ENCODE assay signal across 24 cellular contexts in genomic region chr15:51718199-51718598, GRCh38. TPM values are rescaled to one million over a fixed set of nuclear protein-coding genes. Genes with fewer than 3 reads are reported as not detected.
DNase-seq lines count a peak whose midpoint lies in the region; ATAC-seq and TF ChIP-seq lines count a peak whose summit lies in the region.
"Had no signal": no experiment of that assay in that cellular context is flagged by ENCODE, and none has a peak within 500 bp of the region (broad histone marks: within the 10 kb centered on the region; RNA-seq: fewer than 3 reads in every experiment).

No MANE protein-coding gene starts in this region.

- no peak overlapping the region for H3K4me3 ChIP-seq in CD8-positive, alpha-beta memory T cell (ENCODE audit: low read length)
- no peak overlapping the region for H3K4me3 ChIP-seq in Panc1 (ENCODE audit: low read depth in 2 of 2, low read length in 2 of 2)
- H3K4me3 ChIP-seq in mesenchymal stem cell (ENCODE audit: insufficient read depth in 1 of 2, low read depth in 1 of 2, low read length in 2 of 2) = no peak overlapping the region
- H3K4me3 ChIP-seq: GM12878, GM23338, upper lobe of left lung had no signal

- no peak for TF ChIP-seq CTCF in Panc1 (IDR thresholded peaks at IDR 0.05)

- H3K36me3 Mint-ChIP-seq in CD8-positive, alpha-beta memory T cell = peaks cover 0 to 23% (median 15%) of the 10 kb centered on the region in 3 donors

- peaks cover 7 to 21% (median 8%) of the 10 kb centered on the region in 3 donors for H3K4me1 Mint-ChIP-seq in CD8-positive, alpha-beta memory T cell

- no peak overlapping the region for H3K4ac ChIP-seq in mesenchymal stem cell (ENCODE audit: low read depth in 1 of 2, low read length in 2 of 2)

- no peak overlapping the region for H3K14ac ChIP-seq in mesenchymal stem cell (ENCODE audit: low read length in 2 of 2)

- BruUV-seq in Panc1 (replicated peaks; lab: Mats Ljungman, UMichigan) = no TSS peak

- no peaks in the 10 kb centered on the region for H3K9me3 ChIP-seq in CD8-positive, alpha-beta memory T cell (ENCODE audit: low read length)
- no peaks in the 10 kb centered on the region for H3K9me3 ChIP-seq in Panc1 (ENCODE audit: control insufficient read depth, insufficient read depth, low read depth, low read length)
- no peaks in the 10 kb centered on the region for H3K9me3 ChIP-seq in mesenchymal stem cell (ENCODE audit: control insufficient read depth, low read length)
- H3K9me3 ChIP-seq: neutrophil, upper lobe of left lung had no signal

- CTCF ChIA-PET in CD8-positive, alpha-beta memory T cell (lab: Charles Lee) = interaction anchor here (1.4 kb wide), 1 partner anchor 58 kb away, joined by 3 read pairs; no protein-coding TSS in a partner anchor
- CTCF ChIA-PET in Panc1 (lab: Charles Lee) = interaction anchor here (0.6 kb wide), 1 partner anchor 9 kb away, joined by 3 read pairs; no protein-coding TSS in a partner anchor

- H2BK5ac ChIP-seq in mesenchymal stem cell (ENCODE audit: low read depth, low read length, poor library complexity, severe bottlenecking) = no peak overlapping the region

- H3K27me3 ChIP-seq in CD8-positive, alpha-beta memory T cell (ENCODE audit: insufficient read depth, low read length, poor library complexity, severe bottlenecking) = no peaks in the 10 kb centered on the region
- H3K27me3 ChIP-seq in Panc1 (ENCODE audit: control insufficient read depth, insufficient read depth, low read length) (no peaks in the 10 kb centered on the region), mesenchymal stem cell (ENCODE audit: control insufficient read depth in 1 of 2, insufficient read depth in 1 of 2, low read length in 2 of 2) (peaks cover 0 to 20% of the 10 kb centered on the region in 2 experiments)
- H3K27me3 ChIP-seq: neutrophil, upper lobe of left lung had no signal

- no peak overlapping the region for H2BK15ac ChIP-seq in mesenchymal stem cell (ENCODE audit: low read depth, poor library complexity, severe bottlenecking)

- POLR2A ChIA-PET in CD8-positive, alpha-beta memory T cell (lab: Charles Lee) = no interaction called here
- POLR2A ChIA-PET in Panc1 (lab: Charles Lee) = no interaction called here

- H2BK12ac ChIP-seq in mesenchymal stem cell (ENCODE audit: low read length in 2 of 2) = no peak overlapping the region

- H2BK120ac ChIP-seq in mesenchymal stem cell (ENCODE audit: low read depth, low read length) = no peak overlapping the region

- ATAC-seq in Panc1 = 0 out of 2 replicates have a peak, but pooled peaks have one; percentile 51
- no peak for ATAC-seq in Right ventricle myocardium superior (ENCODE audit: poor library complexity)
- ATAC-seq: GM12878, GM23338 had no signal

- H3K23ac ChIP-seq in mesenchymal stem cell (ENCODE audit: low read length in 2 of 2) = no peak overlapping the region

- H3K27ac Mint-ChIP-seq in CD8-positive, alpha-beta memory T cell = peak overlapping the region in 5 of 8 donors; percentile 24 to 91 (median 84)
- H3K27ac Mint-ChIP-seq: activated B cell treated with CpG ODN at 0.5 μM for 24 hours; activated naive CD4-positive, alpha-beta T cell treated with anti-CD3 and anti-CD28 coated beads for 36 hours; GM23338 had no signal

- no peaks in the 10 kb centered on the region for H3K4me1 ChIP-seq in CD8-positive, alpha-beta memory T cell (ENCODE audit: insufficient read depth, low read length)
- H3K4me1 ChIP-seq in Panc1 (ENCODE audit: control insufficient read depth, insufficient read depth, low read length) = no peaks in the 10 kb centered on the region
- H3K4me1 ChIP-seq in mesenchymal stem cell (ENCODE audit: control insufficient read depth, insufficient read depth, low read depth, low read length) = no peaks in the 10 kb centered on the region
- H3K4me1 ChIP-seq: upper lobe of left lung had no signal

- no peak overlapping the region for H3K4me3 Mint-ChIP-seq in CD8-positive, alpha-beta memory T cell
- H3K4me3 Mint-ChIP-seq: activated B cell treated with CpG ODN at 0.5 μM for 24 hours; activated naive CD4-positive, alpha-beta T cell treated with anti-CD3 and anti-CD28 coated beads for 36 hours; GM23338 had no signal

- no peak overlapping the region for H2AFZ ChIP-seq in mesenchymal stem cell (ENCODE audit: low read depth, low read length)
- H2AFZ ChIP-seq: GM23338 had no signal

- no peak overlapping the region for H2AK5ac ChIP-seq in mesenchymal stem cell (ENCODE audit: low read length, severe bottlenecking)

- H3K36me3 ChIP-seq in CD8-positive, alpha-beta memory T cell (ENCODE audit: insufficient read depth, low read length) = no peaks in the 10 kb centered on the region
- H3K36me3 ChIP-seq in Panc1 (ENCODE audit: control insufficient read depth, insufficient read depth, low read length) (no peaks in the 10 kb centered on the region; the same call in 1 of the 2 replicates), mesenchymal stem cell (ENCODE audit: control insufficient read depth in 1 of 2, insufficient read depth in 2 of 2, low read depth in 1 of 2, low read length in 2 of 2) (peaks cover 0 to 4% of the 10 kb centered on the region in 2 experiments)

- intact Hi-C loops in Panc1 (cut with micrococcal nuclease; ENCODE audit: unreplicated experiment) = no loop called here
- intact Hi-C loops in Right ventricle myocardium superior (cut with DNase I) = no loop called here

- H3K79me1 ChIP-seq in mesenchymal stem cell (replicated peaks; ENCODE audit: low read length, poor library complexity, severe bottlenecking) = no peaks in the 10 kb centered on the region

- 45% methylated on average over 4 of the region's 4 CpGs for WGBS in mesenchymal stem cell

- H4K91ac ChIP-seq in mesenchymal stem cell (ENCODE audit: low read length) = no peak overlapping the region

- no peak overlapping the region for H4K8ac ChIP-seq in mesenchymal stem cell (ENCODE audit: low read length)

- no peak overlapping the region for H3K4me2 ChIP-seq in mesenchymal stem cell (ENCODE audit: low read length, poor library complexity, severe bottlenecking)
- H3K4me2 ChIP-seq: GM23338 had no signal

- no peak for DNase-seq in CD8-positive, alpha-beta memory T cell
- DNase-seq in NCI-H187 treated with DMSO at 0.1 percent for 48 hours (lab: John Stamatoyannopoulos, UW) (peak; percentile 23), Panc1 (ENCODE audit: low read depth, low spot score) (no peak), mesenchymal stem cell (peak; percentile 10), T-helper 1 cell (no peak), Right ventricle myocardium superior (no peak), RKO (ENCODE audit: low spot score) (no peak)
- DNase-seq: activated B cell treated with CpG ODN at 0.5 μM for 24 hours; activated CD4-positive, alpha-beta T cell treated with anti-CD3 and anti-CD28 coated beads, Interleukin-2, amount 50 U/mL, for 48 hours; activated naive CD4-positive, alpha-beta T cell treated with anti-CD3 and anti-CD28 coated beads for 36 hours; anterior cingulate cortex; caudate nucleus; DMS153; MM.1S; NCI-H1694; stimulated activated CD4-positive, alpha-beta T cell treated with anti-CD3 and anti-CD28 coated beads, Interleukin-12 subunit alpha, Interleukin-12 subunit beta, amount 100 ng/mL, for 4 hours; T-helper 2 cell; upper lobe of left lung had no signal

- in situ Hi-C loops in Panc1 (cut with HindIII; ENCODE audit: low pct_unique_long_range_greater_than_20kb, low sequenced_read_pairs) = no loop called here

- no peak overlapping the region for H3K18ac ChIP-seq in mesenchymal stem cell (ENCODE audit: low read depth in 1 of 2, low read length in 2 of 2)

- H3K27ac ChIP-seq in CD8-positive, alpha-beta memory T cell (ENCODE audit: low read depth, low read length) = no peak overlapping the region
- H3K27ac ChIP-seq in Panc1 (ENCODE audit: low read length) (no peak overlapping the region), mesenchymal stem cell (ENCODE audit: low read length, poor library complexity, severe bottlenecking) (no peak overlapping the region)
- H3K27ac ChIP-seq: neutrophil, upper lobe of left lung had no signal

- no peaks in the 10 kb centered on the region for H3K27me3 Mint-ChIP-seq in CD8-positive, alpha-beta memory T cell
- H3K27me3 Mint-ChIP-seq: activated B cell treated with CpG ODN at 0.5 μM for 24 hours had no signal

- no peaks in the 10 kb centered on the region for H3K9me3 Mint-ChIP-seq in CD8-positive, alpha-beta memory T cell
- H3K9me3 Mint-ChIP-seq: activated B cell treated with CpG ODN at 0.5 μM for 24 hours; activated naive CD4-positive, alpha-beta T cell treated with anti-CD3 and anti-CD28 coated beads for 36 hours; GM23338 had no signal

- H3K9ac ChIP-seq in mesenchymal stem cell (ENCODE audit: low read length) = no peak overlapping the region

RNA-seq across cellular contexts. Expression of gene LYSMD2, which starts 19.3 kb away (rescaled TPM):
- total RNA-seq in CD8-positive, alpha-beta memory T cell = 10 to 100 TPM; 25.1 TPM
- 70.5 TPM for polyA plus RNA-seq in CD8-positive, alpha-beta memory T cell
- 17.2 TPM for total RNA-seq in Panc1 (2021; ENCODE audit: unreplicated experiment)
- polyA plus RNA-seq in Panc1 (2012; ENCODE audit: insufficient read length) = 9.5 TPM
- polyA plus RNA-seq in mesenchymal stem cell (2013, experiment 1 of 2) = 6.6 TPM
- 8.1 TPM for polyA plus RNA-seq in mesenchymal stem cell (2013, experiment 2 of 2)
- total RNA-seq in Right ventricle myocardium superior = 4.3 TPM

RNA-seq across cellular contexts. Expression of gene TMOD2, which starts 33.2 kb away (rescaled TPM):
- total RNA-seq in CD8-positive, alpha-beta memory T cell = 10 to 100 TPM in 1 of 2 experiments, 1 to 10 TPM in 1; 8.6 to 10.0 TPM
- polyA plus RNA-seq in CD8-positive, alpha-beta memory T cell = 3.1 TPM
- total RNA-seq in Panc1 (2021; ENCODE audit: unreplicated experiment) = 1.7 TPM
- polyA plus RNA-seq in Panc1 (2012; ENCODE audit: insufficient read length) = 0.97 TPM
- polyA plus RNA-seq in mesenchymal stem cell (2013, experiment 1 of 2) = 5.9 TPM
- polyA plus RNA-seq in mesenchymal stem cell (2013, experiment 2 of 2) = 5.9 TPM
- 7.3 TPM for total RNA-seq in Right ventricle myocardium superior

RNA-seq across cellular contexts. Expression of gene SCG3, which starts 36.9 kb away (rescaled TPM):
- not detected for total RNA-seq in CD8-positive, alpha-beta memory T cell
- polyA plus RNA-seq in CD8-positive, alpha-beta memory T cell = not detected
- 0.62 TPM for total RNA-seq in Panc1 (2021; ENCODE audit: unreplicated experiment)
- 0.38 TPM for polyA plus RNA-seq in Panc1 (2012; ENCODE audit: insufficient read length)
- polyA plus RNA-seq in mesenchymal stem cell (2013, experiment 1 of 2) = 0.01 TPM
- 0.03 TPM for polyA plus RNA-seq in mesenchymal stem cell (2013, experiment 2 of 2)
- not detected for total RNA-seq in Right ventricle myocardium superior
- total RNA-seq: activated B cell treated with CpG ODN at 0.5 μM for 24 hours; activated naive CD4-positive, alpha-beta T cell treated with anti-CD3 and anti-CD28 coated beads for 36 hours; fibroblast of villous mesenchyme; GM12878; NCI-H460 had no signal
- polyA plus RNA-seq: BJ had no signal

Comparison
In these comparisons a context has a peak if more than half of its experiments do, and no peak if none do; other contexts are left out.
1. DNase-seq: peak in NCI-H187 treated with DMSO at 0.1 percent for 48 hours (single experiment) and mesenchymal stem cell (single experiment); none in CD8-positive, alpha-beta memory T cell (0 of 5), Panc1 (single experiment), T-helper 1 cell (0 of 5), Right ventricle myocardium superior (single experiment) and RKO (single experiment).